ENCODE assay signal across 2 cellular contexts in genomic region chr9:97793067-97793466, GRCh38.
TF ChIP-seq lines count a peak whose summit lies in the region.

No MANE protein-coding gene starts in this region.

TF ChIP-seq in HCT116, 20 proteins besides CTCF, POLR2A, EP300 and RAD21:
- TF ChIP-seq SRF (IDR thresholded peaks at IDR 0.05; ENCODE audit: low read depth) (no peak), ZBTB33 (IDR thresholded peaks at IDR 0.05; ENCODE audit: extremely low read depth, insufficient replicate concordance, low read length) (no peak), POLR2AphosphoS5 (IDR thresholded peaks at IDR 0.05; ENCODE audit: low read depth, low read length) (no peak), YY1 (IDR thresholded peaks at IDR 0.05; ENCODE audit: extremely low read depth, insufficient replicate concordance, low read depth, low read length) (no peak), ATF3 (IDR thresholded peaks at IDR 0.05) (no peak), FOSL1 (IDR thresholded peaks at IDR 0.05; ENCODE audit: low read depth) (no peak), ZFX (IDR thresholded peaks at IDR 0.05) (no peak), SIN3A (IDR thresholded peaks at IDR 0.05; ENCODE audit: low read depth) (no peak), JUND (IDR thresholded peaks at IDR 0.05) (no peak)

TF ChIP-seq in K562, 482 proteins besides CTCF, POLR2A, EP300 and RAD21:
- TF ChIP-seq, protein P1, sequence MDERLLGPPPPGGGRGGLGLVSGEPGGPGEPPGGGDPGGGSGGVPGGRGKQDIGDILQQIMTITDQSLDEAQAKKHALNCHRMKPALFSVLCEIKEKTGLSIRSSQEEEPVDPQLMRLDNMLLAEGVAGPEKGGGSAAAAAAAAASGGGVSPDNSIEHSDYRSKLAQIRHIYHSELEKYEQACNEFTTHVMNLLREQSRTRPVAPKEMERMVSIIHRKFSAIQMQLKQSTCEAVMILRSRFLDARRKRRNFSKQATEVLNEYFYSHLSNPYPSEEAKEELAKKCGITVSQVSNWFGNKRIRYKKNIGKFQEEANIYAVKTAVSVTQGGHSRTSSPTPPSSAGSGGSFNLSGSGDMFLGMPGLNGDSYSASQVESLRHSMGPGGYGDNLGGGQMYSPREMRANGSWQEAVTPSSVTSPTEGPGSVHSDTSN (CRISPR knock-in tag; IDR thresholded peaks at IDR 0.05; ENCODE audit: low read depth), result no peak
- TF ChIP-seq, protein P1 (tag; conservative IDR thresholded peaks at IDR 0.05; ENCODE audit: low read depth), result no peak
- peak; percentile 56 for TF ChIP-seq FOSL1 (tag; conservative IDR thresholded peaks at IDR 0.05)
- TF ChIP-seq MCM3 (IDR thresholded peaks at IDR 0.05), result no peak
- no peak for TF ChIP-seq SMARCB1 (IDR thresholded peaks at IDR 0.05; ENCODE audit: insufficient read length, low read depth)
- TF ChIP-seq FOXK1 (CRISPR knock-in tag; IDR thresholded peaks at IDR 0.05; ENCODE audit: borderline replicate concordance), result no peak
- no peak for TF ChIP-seq SAFB (IDR thresholded peaks at IDR 0.05; ENCODE audit: borderline replicate concordance, low read depth, low read length)
- no peak for TF ChIP-seq ZNF143 (CRISPR knock-in tag; IDR thresholded peaks at IDR 0.05)
- TF ChIP-seq POLR2H (tag; IDR thresholded peaks at IDR 0.05; ENCODE audit: low read depth), result no peak
- TF ChIP-seq ZEB2 (IDR thresholded peaks at IDR 0.05), result peak; percentile 82
- TF ChIP-seq NCOA4 (IDR thresholded peaks at IDR 0.05; ENCODE audit: partially characterized antibody), result no peak
- no peak for TF ChIP-seq MXI1 (IDR thresholded peaks at IDR 0.05; ENCODE audit: low read depth, low read length)
- no peak for TF ChIP-seq NFATC3 (IDR thresholded peaks at IDR 0.05)
- TF ChIP-seq THRA (IDR thresholded peaks at IDR 0.05), result no peak
- 0 out of 2 replicates have a peak, but pooled peaks have one; percentile 52 for TF ChIP-seq DPF2 (IDR thresholded peaks at IDR 0.05)
- TF ChIP-seq EGR1 (conservative IDR thresholded peaks at IDR 0.05), result no peak
- no peak for TF ChIP-seq LEF1 (IDR thresholded peaks at IDR 0.05)
- no peak for TF ChIP-seq ZNF76 (CRISPR knock-in tag; IDR thresholded peaks at IDR 0.05; ENCODE audit: borderline replicate concordance)
- no peak for TF ChIP-seq ZNF639 (CRISPR knock-in tag; conservative IDR thresholded peaks at IDR 0.05 in 1 of 2, IDR thresholded peaks at IDR 0.05 in 1 of 2)
- peak; percentile 59; the same call in 1 of the 2 replicates for TF ChIP-seq SMARCA4 (IDR thresholded peaks at IDR 0.05)
- TF ChIP-seq TAF1 (IDR thresholded peaks at IDR 0.05; ENCODE audit: control insufficient read depth, extremely low read depth, insufficient read depth, low read length, severe bottlenecking), result no peak
- no peak for TF ChIP-seq SMAD3 (CRISPR knock-in tag; conservative IDR thresholded peaks at IDR 0.05)
- TF ChIP-seq MIER1 (IDR thresholded peaks at IDR 0.05; ENCODE audit: low read depth), result no peak
- TF ChIP-seq, protein P2, sequence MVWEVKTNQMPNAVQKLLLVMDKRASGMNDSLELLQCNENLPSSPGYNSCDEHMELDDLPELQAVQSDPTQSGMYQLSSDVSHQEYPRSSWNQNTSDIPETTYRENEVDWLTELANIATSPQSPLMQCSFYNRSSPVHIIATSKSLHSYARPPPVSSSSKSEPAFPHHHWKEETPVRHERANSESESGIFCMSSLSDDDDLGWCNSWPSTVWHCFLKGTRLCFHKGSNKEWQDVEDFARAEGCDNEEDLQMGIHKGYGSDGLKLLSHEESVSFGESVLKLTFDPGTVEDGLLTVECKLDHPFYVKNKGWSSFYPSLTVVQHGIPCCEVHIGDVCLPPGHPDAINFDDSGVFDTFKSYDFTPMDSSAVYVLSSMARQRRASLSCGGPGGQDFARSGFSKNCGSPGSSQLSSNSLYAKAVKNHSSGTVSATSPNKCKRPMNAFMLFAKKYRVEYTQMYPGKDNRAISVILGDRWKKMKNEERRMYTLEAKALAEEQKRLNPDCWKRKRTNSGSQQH (CRISPR knock-in tag; IDR thresholded peaks at IDR 0.05), result no peak
- no peak for TF ChIP-seq SIN3B (IDR thresholded peaks at IDR 0.05; ENCODE audit: low read depth)
- TF ChIP-seq ESRRA (IDR thresholded peaks at IDR 0.05; ENCODE audit: borderline replicate concordance, low read depth), result no peak
- TF ChIP-seq CBFA2T3 (IDR thresholded peaks at IDR 0.05), result peak; percentile 67
- no peak for TF ChIP-seq BHLHE40 (IDR thresholded peaks at IDR 0.05; ENCODE audit: low read length)
- no peak for TF ChIP-seq SREBF1 (IDR thresholded peaks at IDR 0.05; ENCODE audit: borderline replicate concordance, low read depth, low read length)
- TF ChIP-seq ATF3 (IDR thresholded peaks at IDR 0.05), result peak; percentile 85
- TF ChIP-seq ATF3 (CRISPR knock-in tag; conservative IDR thresholded peaks at IDR 0.05), result no peak
- peak; percentile 53; the same call in 1 of the 2 replicates for TF ChIP-seq TAL1 (IDR thresholded peaks at IDR 0.05)
- no peak for TF ChIP-seq ZBTB1 (CRISPR knock-in tag; IDR thresholded peaks at IDR 0.05; ENCODE audit: borderline replicate concordance, low read depth)
- TF ChIP-seq ZBTB33 (CRISPR knock-in tag; IDR thresholded peaks at IDR 0.05), result no peak
- TF ChIP-seq TEAD4 (IDR thresholded peaks at IDR 0.05; ENCODE audit: low read length), result peak; percentile 70
- no peak for TF ChIP-seq TEAD4 (CRISPR knock-in tag; IDR thresholded peaks at IDR 0.05; ENCODE audit: borderline replicate concordance)
- TF ChIP-seq GABPA (tag; conservative IDR thresholded peaks at IDR 0.05; ENCODE audit: low read depth), result no peak
- no peak for TF ChIP-seq PHF20 (IDR thresholded peaks at IDR 0.05; ENCODE audit: partially characterized antibody)
- 0 out of 2 replicates have a peak, but pooled peaks have one; percentile 29 for TF ChIP-seq MECOM (CRISPR knock-in tag; IDR thresholded peaks at IDR 0.05)
- peak; percentile 80 for TF ChIP-seq JUND (IDR thresholded peaks at IDR 0.05; ENCODE audit: borderline replicate concordance, low read depth, low read length)
- peak; percentile 93 for TF ChIP-seq JUND (tag; IDR thresholded peaks at IDR 0.05; ENCODE audit: borderline replicate concordance, low read depth, low read length)
- TF ChIP-seq ARID1B (IDR thresholded peaks at IDR 0.05), result peak; percentile 75
- TF ChIP-seq CTBP1 (IDR thresholded peaks at IDR 0.05; ENCODE audit: borderline replicate concordance), result peak; percentile 61; the same call in 1 of the 2 replicates
- TF ChIP-seq TCF3 (CRISPR knock-in tag; IDR thresholded peaks at IDR 0.05), result peak; percentile 37
- no peak for TF ChIP-seq SNIP1 (IDR thresholded peaks at IDR 0.05; ENCODE audit: low read depth)
- TF ChIP-seq CHD4 (IDR thresholded peaks at IDR 0.05; ENCODE audit: insufficient read depth, insufficient replicate concordance, low read depth, low read length, poor library complexity, severe bottlenecking), result no peak
- no peak for TF ChIP-seq NFE2 (IDR thresholded peaks at IDR 0.05; ENCODE audit: low read depth)
- TF ChIP-seq NFXL1 (CRISPR knock-in tag; IDR thresholded peaks at IDR 0.05), result no peak
- no peak for TF ChIP-seq PYGO2 (tag; IDR thresholded peaks at IDR 0.05)
- TF ChIP-seq ZNF146 (CRISPR knock-in tag; IDR thresholded peaks at IDR 0.05; ENCODE audit: unreplicated experiment), result no peak
- TF ChIP-seq MTA2 (IDR thresholded peaks at IDR 0.05; ENCODE audit: low read depth), result 0 out of 2 replicates have a peak, but pooled peaks have one; percentile 9
- TF ChIP-seq MCM2 (IDR thresholded peaks at IDR 0.05; ENCODE audit: low read depth), result no peak
- 0 out of 2 replicates have a peak, but pooled peaks have one; percentile 27 for TF ChIP-seq CBFA2T2 (conservative IDR thresholded peaks at IDR 0.05)
- no peak for TF ChIP-seq TARDBP (IDR thresholded peaks at IDR 0.05)
- TF ChIP-seq OTX1 (CRISPR knock-in tag; IDR thresholded peaks at IDR 0.05), result no peak
- TF ChIP-seq ZKSCAN3 (CRISPR knock-in tag; IDR thresholded peaks at IDR 0.05), result no peak
- TF ChIP-seq ATF7 (IDR thresholded peaks at IDR 0.05), result peak; percentile 84
- TF ChIP-seq ZNF316 (IDR thresholded peaks at IDR 0.05), result no peak
- TF ChIP-seq ZFP1 (CRISPR knock-in tag; IDR thresholded peaks at IDR 0.05), result no peak
- TF ChIP-seq LARP7 (IDR thresholded peaks at IDR 0.05), result no peak
- TF ChIP-seq FIP1L1 (IDR thresholded peaks at IDR 0.05; ENCODE audit: low read depth, low read length, poor library complexity, severe bottlenecking), result no peak
